ENCODE assay signal across 26 cellular contexts in genomic region chr17:788551-788950, GRCh38. TPM values are rescaled to one million over a fixed set of nuclear protein-coding genes. Genes with fewer than 3 reads are reported as not detected.
A peak's percentile ranks its signal among the peaks of the same experiment; 100 is the strongest.
DNase-seq lines count a peak whose midpoint lies in the region; ATAC-seq, FAIRE-seq and TF ChIP-seq lines count a peak whose summit lies in the region.
"Had no signal": no experiment of that assay in that cellular context is flagged by ENCODE, and none has a peak within 500 bp of the region (broad histone marks: within the 10 kb centered on the region; RNA-seq: fewer than 3 reads in every experiment).

No MANE protein-coding gene starts in this region.

- H3K23ac ChIP-seq in H1 (ENCODE audit: insufficient read length) (no peak overlapping the region), H9 (ENCODE audit: insufficient read length, low read depth, low read length) (no peak overlapping the region)

- no peak overlapping the region for H3K4ac ChIP-seq in H1 (replicated peaks; ENCODE audit: insufficient read length, low read depth, low read length)
- H3K4ac ChIP-seq in H9 (ENCODE audit: low read depth, low read length) = no peak overlapping the region

- H3K4me1 Mint-ChIP-seq in H9 = peaks cover 3 to 15% of the 10 kb centered on the region in 2 experiments; a peak in 3 of 4 replicates

- ATAC-seq in HG03521 (IDR thresholded peaks at IDR 0.05; ENCODE audit: unreplicated experiment) = no peak
- ATAC-seq in GM21360 (IDR thresholded peaks at IDR 0.05; ENCODE audit: unreplicated experiment) = no peak
- ATAC-seq: A549, Right ventricle myocardium inferior had no signal

- H2AK5ac ChIP-seq in H1 (ENCODE audit: low read depth, low read length) (no peak overlapping the region), H9 (ENCODE audit: insufficient read length, low read length) (no peak overlapping the region)

- DNase-seq in RWPE1 (ENCODE audit: low spot score) (no peak), H1 (ENCODE audit: low read depth in 1 of 2, low spot score in 2 of 2) (no peak), keratinocyte (ENCODE audit: low read depth, low spot score) (no peak), spleen (peak; percentile 39), H9 (no peak), ascending aorta (ENCODE audit: low spot score in 2 of 2) (no peak)
- DNase-seq: DMS53, GDM1, KBM-7, MM.1S, NCI-H1092, NCI-H1436, NCI-H1930, NCI-H226, NCI-H510A treated with DMSO at 0.1 percent for 48 hours, NCI-H748 treated with DMSO at 0.1 percent for 48 hours, Peyer's patch had no signal

- no peaks in the 10 kb centered on the region; the same call in none of the 2 replicates for H3K79me1 ChIP-seq in H1 (ENCODE audit: low read depth, low read length)
- H3K79me1 ChIP-seq in H9 (ENCODE audit: insufficient read depth, low read depth, low read length, poor library complexity, severe bottlenecking) = peaks cover 4% of the 10 kb centered on the region

- H3K79me2 ChIP-seq in H1 (ENCODE audit: control insufficient read depth in 1 of 2, insufficient read depth in 2 of 2, low read length in 2 of 2) = peaks cover 0 to 21% of the 10 kb centered on the region in 2 experiments; a peak in 2 of 4 replicates
- H3K79me2 ChIP-seq in keratinocyte (ENCODE audit: control insufficient read depth, insufficient read depth, low read length) = peaks cover 28% of the 10 kb centered on the region
- H3K79me2 ChIP-seq in H9 (ENCODE audit: insufficient read depth, low read length) = peaks cover 3% of the 10 kb centered on the region; the same call in 1 of the 2 replicates

- H4K91ac ChIP-seq in H1 (replicated peaks; ENCODE audit: insufficient read length, low read length) = no peak overlapping the region
- H4K91ac ChIP-seq in H9 (ENCODE audit: insufficient read length, low read depth, low read length) = no peak overlapping the region

- FAIRE-seq in H1 (lab: Jason Lieb, UNC) (no peak), keratinocyte (lab: Jason Lieb, UNC) (no peak)
- FAIRE-seq: D721Med, GM18507 had no signal

- no peak for TF ChIP-seq RAD21 in H1 (IDR thresholded peaks at IDR 0.05 in 1 of 2, conservative IDR thresholded peaks at IDR 0.05 in 1 of 2; ENCODE audit: low read depth in 2 of 2, low read length in 2 of 2)

- H3K18ac ChIP-seq in H1 (ENCODE audit: extremely low read depth, low read length) = no peak overlapping the region
- H3K18ac ChIP-seq in H9 (ENCODE audit: insufficient read length, low read depth, low read length) = no peak overlapping the region

- peak overlapping the region; percentile 98 for H3K27ac ChIP-seq in RWPE1
- H3K27ac ChIP-seq in H1 (ENCODE audit: low read depth, low read length) = no peak overlapping the region
- H3K27ac ChIP-seq in keratinocyte (ENCODE audit: control insufficient read depth, insufficient read depth, low read length) = peak overlapping the region; percentile 92
- no peak overlapping the region for H3K27ac ChIP-seq in spleen
- no peak overlapping the region for H3K27ac ChIP-seq in H9 (ENCODE audit: insufficient read length, low read depth, low read length)
- H3K27ac ChIP-seq in ascending aorta = no peak overlapping the region
- H3K27ac ChIP-seq: A549, Peyer's patch, SJSA1 had no signal

- H3K23me2 ChIP-seq in H1 (ENCODE audit: low read depth, low read length) (no peaks in the 10 kb centered on the region), H9 (ENCODE audit: insufficient read length, low read depth, low read length, poor library complexity, severe bottlenecking) (no peaks in the 10 kb centered on the region)

- no peak for TF ChIP-seq POLR2A in H1 (IDR thresholded peaks at IDR 0.05; ENCODE audit: control extremely low read depth in 1 of 2, low read depth in 2 of 2, low read length in 2 of 2)
- no peak for TF ChIP-seq POLR2A in spleen (IDR thresholded peaks at IDR 0.05)

- H3K4me2 ChIP-seq in H1 (ENCODE audit: insufficient read depth in 1 of 2, low read depth in 2 of 2, low read length in 2 of 2) (no peak overlapping the region), keratinocyte (ENCODE audit: control insufficient read depth, extremely low read depth, insufficient read depth, low read depth, low read length) (peak overlapping the region; percentile 86), H9 (ENCODE audit: insufficient read depth, insufficient read length, low read length) (no peak overlapping the region)
- H3K4me2 ChIP-seq: A549 had no signal

- TF ChIP-seq EP300 in H1 (IDR thresholded peaks at IDR 0.05; ENCODE audit: borderline replicate concordance in 1 of 2, low read depth in 2 of 2, low read length in 2 of 2) = no peak

- no peak for TF ChIP-seq CTCF in RWPE1 (conservative IDR thresholded peaks at IDR 0.05; ENCODE audit: low read depth)
- no peak for TF ChIP-seq CTCF in H1 (IDR thresholded peaks at IDR 0.05; ENCODE audit: control extremely low read depth in 1 of 3, insufficient read depth in 1 of 3, low read depth in 1 of 3, low read length in 3 of 3)
- TF ChIP-seq CTCF in keratinocyte (optimal IDR thresholded peaks at IDR 0.05 in 1 of 3, IDR thresholded peaks at IDR 0.05 in 1 of 3, conservative IDR thresholded peaks at IDR 0.05 in 1 of 3; ENCODE audit: extremely low read depth in 1 of 3, insufficient read depth in 2 of 3, low read length in 3 of 3) = no peak
- no peak for TF ChIP-seq CTCF in spleen (IDR thresholded peaks at IDR 0.05 in 8 of 11, conservative IDR thresholded peaks at IDR 0.05 in 3 of 11)
- TF ChIP-seq CTCF in H9 (conservative IDR thresholded peaks at IDR 0.05) = no peak
- TF ChIP-seq CTCF in ascending aorta (IDR thresholded peaks at IDR 0.05) = no peak

- H3K4me1 ChIP-seq in H1 (replicated peaks in 1 of 4; ENCODE audit: control insufficient read depth in 3 of 4, insufficient read depth in 4 of 4, low read length in 3 of 4) = peaks cover 0 to 8% (median 3%) of the 10 kb centered on the region in 4 experiments; a peak in 4 of 7 replicates
- peaks cover 43% of the 10 kb centered on the region for H3K4me1 ChIP-seq in keratinocyte (ENCODE audit: control insufficient read depth, extremely low read depth, insufficient read depth, low read length)
- peaks cover 4 to 31% (median 13%) of the 10 kb centered on the region in 6 donors for H3K4me1 ChIP-seq in spleen
- H3K4me1 ChIP-seq in H9 (ENCODE audit: insufficient read depth, low read length) = no peaks in the 10 kb centered on the region
- H3K4me1 ChIP-seq in ascending aorta = peaks cover 0 to 3% of the 10 kb centered on the region in 2 donors
- H3K4me1 ChIP-seq: SJSA1 had no signal

- H4K5ac ChIP-seq in H1 (ENCODE audit: insufficient read length, low read depth, low read length) = no peak overlapping the region
- no peak overlapping the region for H4K5ac ChIP-seq in H9 (ENCODE audit: insufficient read length, low read depth, low read length)

- H3K56ac ChIP-seq in H1 (replicated peaks; ENCODE audit: insufficient read length, low read depth, low read length) (no peak overlapping the region), H9 (ENCODE audit: insufficient read length, low read depth, low read length) (no peak overlapping the region)

- H4K20me1 ChIP-seq in H1 (replicated peaks in 1 of 2; ENCODE audit: control insufficient read depth in 1 of 2, insufficient read depth in 2 of 2, low read length in 2 of 2) = peaks cover 5 to 9% of the 10 kb centered on the region in 2 experiments
- no peaks in the 10 kb centered on the region for H4K20me1 ChIP-seq in keratinocyte (ENCODE audit: control insufficient read depth, extremely low read depth, insufficient read depth, low read length)
- no peaks in the 10 kb centered on the region for H4K20me1 ChIP-seq in H9 (ENCODE audit: control insufficient read depth, insufficient read depth, insufficient read length)

- H2BK15ac ChIP-seq in H1 (ENCODE audit: low read length) (no peak overlapping the region), H9 (ENCODE audit: low read depth, low read length) (no peak overlapping the region)

- no peaks in the 10 kb centered on the region for H3K9me3 Mint-ChIP-seq in H9

- H3T11ph ChIP-seq in H9 (ENCODE audit: low read length) = no peak overlapping the region

- POLR2A ChIA-PET in RWPE1 (lab: Yijun Ruan, JAX; ENCODE audit: low non-redundant PET) = no interaction called here
- POLR2A ChIA-PET in H1 (lab: Charles Lee; ENCODE audit: partially characterized antibody) = interaction anchor here (1.0 to 1.8 kb wide), 4 partner anchors 8 to 208 kb away, joined by 3 to 8 read pairs (median 4); no protein-coding TSS in a partner anchor

- H3K9me3 ChIP-seq in H1 (ENCODE audit: insufficient read depth in 2 of 2, low read depth in 1 of 2, low read length in 1 of 2) = no peaks in the 10 kb centered on the region
- H3K9me3 ChIP-seq in keratinocyte (ENCODE audit: control insufficient read depth, low read depth, low read length) = no peaks in the 10 kb centered on the region
- no peaks in the 10 kb centered on the region for H3K9me3 ChIP-seq in spleen
- no peaks in the 10 kb centered on the region for H3K9me3 ChIP-seq in H9 (ENCODE audit: control insufficient read depth, low read depth, low read length)
- no peaks in the 10 kb centered on the region for H3K9me3 ChIP-seq in ascending aorta
- H3K9me3 ChIP-seq: A549, Peyer's patch, SJSA1 had no signal

- H3K27me3 ChIP-seq in H1 (replicated peaks in 1 of 4; ENCODE audit: control insufficient read depth in 3 of 4, extremely low read depth in 1 of 4, insufficient read depth in 3 of 4, low read length in 3 of 4) (no peaks in the 10 kb centered on the region), keratinocyte (ENCODE audit: control insufficient read depth, extremely low read depth, insufficient read depth, low read length) (no peaks in the 10 kb centered on the region), spleen (replicated peaks in 1 of 7) (no peaks in the 10 kb centered on the region), H9 (ENCODE audit: insufficient read depth, low read length) (no peaks in the 10 kb centered on the region), ascending aorta (no peaks in the 10 kb centered on the region)
- H3K27me3 ChIP-seq: Peyer's patch, SJSA1 had no signal

- H2BK5ac ChIP-seq in H1 (ENCODE audit: low read depth, low read length) = no peak overlapping the region
- no peak overlapping the region for H2BK5ac ChIP-seq in H9 (ENCODE audit: insufficient read length, low read length)

- peaks cover 22 to 64% (median 61%) of the 10 kb centered on the region in 3 experiments; a peak in 6 of 7 replicates for H3K36me3 Mint-ChIP-seq in H9 (ENCODE audit: insufficient read depth in 1 of 3, low read depth in 3 of 3)

- H2BK20ac ChIP-seq in H1 (ENCODE audit: low read length) = no peak overlapping the region
- no peak overlapping the region for H2BK20ac ChIP-seq in H9 (ENCODE audit: low read depth, low read length, poor library complexity, severe bottlenecking)

- CTCF ChIA-PET in RWPE1 (lab: Yijun Ruan, JAX) (interaction anchor here (0.9 to 1.1 kb wide), 2 partner anchors 192 to 208 kb away, joined by 4 to 8 read pairs; partner anchors contain the start of gene TIMM22), H1 (lab: Charles Lee; ENCODE audit: partially characterized antibody) (interaction anchor here (0.9 to 17.5 kb wide), 5 partner anchors 11 to 210 kb away, joined by 3 to 258 read pairs (median 4); partner anchors contain the start of genes NXN and TIMM22)

- H4K8ac ChIP-seq in H1 (ENCODE audit: extremely low read depth, insufficient read depth, low read length) (no peak overlapping the region), H9 (replicated peaks; ENCODE audit: insufficient read length, low read depth, low read length) (no peak overlapping the region)

- H3K4me3 Mint-ChIP-seq in H9 = no peak overlapping the region
- H3K4me3 Mint-ChIP-seq: B cell, CD14-positive monocyte had no signal

- H3K4me3 ChIP-seq in H1 (ENCODE audit: extremely low read depth in 1 of 4, insufficient read depth in 2 of 4, low read depth in 3 of 4, low read length in 4 of 4) (no peak overlapping the region), keratinocyte (ENCODE audit: control insufficient read depth in 2 of 3, extremely low read depth in 1 of 3, insufficient read depth in 2 of 3, low read depth in 1 of 3, low read length in 3 of 3) (no peak overlapping the region), spleen (no peak overlapping the region), ascending aorta (no peak overlapping the region)
- H3K4me3 ChIP-seq: A549, Peyer's patch, SJSA1 had no signal

- WGBS in H1 (ENCODE audit: extremely low coverage in 1 of 2, insufficient coverage in 1 of 2, insufficient read length in 1 of 2, insufficient replicate concordance in 2 of 2, low coverage in 1 of 2, low lambda C conversion rate in 2 of 2, missing lambda C conversion rate in 1 of 2), 2 experiments = 84% methylated on average over 4 of the region's 4 CpGs; no CpG with 5 or more reads in 1 of the 2 experiments
- WGBS in spleen, 5 donors = 89 to 100% (median 93%) methylated on average over 2 to 4 of the region's 4 CpGs
- WGBS in H9 (ENCODE audit: extremely low coverage, insufficient read length, low lambda C conversion rate) = no CpG with 5 or more reads among the region's 4 CpGs

- H3K27me3 Mint-ChIP-seq in H9 (ENCODE audit: low read depth) = no peaks in the 10 kb centered on the region; the same call in 1 of the 2 replicates
- H3K27me3 Mint-ChIP-seq: B cell had no signal

- intact Hi-C loops in spleen (cut with DNase I; ENCODE audit: low total_unique reads) (no loop called here), ascending aorta (cut with DNase I) (no loop called here)

- H3K27ac Mint-ChIP-seq in H9 = no peak overlapping the region
- H3K27ac Mint-ChIP-seq: B cell had no signal

- dilution Hi-C loops in keratinocyte (cut with MboI; ENCODE audit: extremely low pct_ligation_motif_present, low sequenced_read_pairs) = loop anchor here (25.0 kb wide), 1 partner anchor 199 kb away; the partner anchor contains the start of genes NXN and TIMM22

- H3K14ac ChIP-seq in H1 (ENCODE audit: insufficient read length) (no peak overlapping the region), H9 (ENCODE audit: insufficient read depth, low read length) (no peak overlapping the region)

- no peak overlapping the region for H2BK120ac ChIP-seq in H1 (replicated peaks; ENCODE audit: low read depth, low read length)
- H2BK120ac ChIP-seq in H9 (ENCODE audit: low read depth, low read length, poor library complexity, severe bottlenecking) = no peak overlapping the region

- H3K36me3 ChIP-seq in H1 (ENCODE audit: control insufficient read depth in 2 of 4, insufficient read depth in 4 of 4, low read length in 3 of 4) = peaks cover 4 to 30% (median 15%) of the 10 kb centered on the region in 4 experiments; a peak in 7 of 8 replicates
- peaks cover 5 to 22% of the 10 kb centered on the region in 2 experiments for H3K36me3 ChIP-seq in keratinocyte (ENCODE audit: control insufficient read depth in 2 of 2, extremely low read depth in 1 of 2, insufficient read depth in 2 of 2, low read length in 2 of 2)
- peaks cover 0 to 93% (median 51%) of the 10 kb centered on the region in 6 donors for H3K36me3 ChIP-seq in spleen
- peaks cover 14 to 31% of the 10 kb centered on the region in 2 donors for H3K36me3 ChIP-seq in ascending aorta

- H3K9me1 ChIP-seq in keratinocyte (ENCODE audit: control insufficient read depth, extremely low read depth, insufficient read depth, low read length) = no peaks in the 10 kb centered on the region

- H2AFZ ChIP-seq in H1 (ENCODE audit: low read length) (no peak overlapping the region), keratinocyte (ENCODE audit: control insufficient read depth, low read length) (no peak overlapping the region), H9 (ENCODE audit: low read length) (no peak overlapping the region)

- H3K9ac ChIP-seq in H1 (replicated peaks in 1 of 4; ENCODE audit: extremely low read depth in 1 of 4, low read depth in 3 of 4, low read length in 3 of 4) = no peak overlapping the region
- no peak overlapping the region for H3K9ac ChIP-seq in keratinocyte (ENCODE audit: control insufficient read depth, extremely low read depth, insufficient read depth, low read length)
- H3K9ac ChIP-seq in H9 (ENCODE audit: extremely low read depth, insufficient read length, low read length) = no peak overlapping the region

- H2BK12ac ChIP-seq in H1 (ENCODE audit: low read depth, low read length) = no peak overlapping the region
- no peak overlapping the region for H2BK12ac ChIP-seq in H9 (ENCODE audit: insufficient read length, low read depth, low read length)

RNA-seq across cellular contexts. Expression of gene MRM3, which starts 6.4 kb away (rescaled TPM):
- 20.8 and 22.3 TPM in 2 replicates for total RNA-seq in H1 (2021; fragmentation: NEBNext Ultra II Directional; extraction: Animal tissue kit (Norgen Biotek cat#: 25700))
- 10.1 and 10.7 TPM in 2 replicates for polyA plus RNA-seq in H1 (2011; rRNA removed)
- 19.0 TPM for polyA plus RNA-seq in H1 (2011; cell fraction: cytosol; rRNA removed)
- 10.9 TPM for polyA plus RNA-seq in H1 (2011; cell fraction: nucleus; rRNA removed)
- polyA plus RNA-seq in H1 (2012, experiment 1 of 2) = 15.8 to 20.2 TPM (median 16.4 TPM) in 4 replicates
- polyA plus RNA-seq in H1 (2012, experiment 2 of 2) = 14.2 TPM
- polyA plus RNA-seq in H1 (2013, experiment 1 of 2) = 12.4 TPM
- polyA plus RNA-seq in H1 (2013, experiment 2 of 2) = 12.6 TPM
- 11.5 and 14.0 TPM in 2 replicates for polyA minus RNA-seq in H1 (2011; rRNA and poly(A)+ RNA removed)
- 14.1 TPM for polyA minus RNA-seq in H1 (2011; cell fraction: cytosol; rRNA and poly(A)+ RNA removed)
- polyA minus RNA-seq in H1 (2011; cell fraction: nucleus; rRNA and poly(A)+ RNA removed) = 35.0 TPM
- 10.9 to 15.5 TPM (median 11.5 TPM) in 3 replicates for polyA plus RNA-seq in keratinocyte
- polyA plus RNA-seq in keratinocyte (2011; ENCODE audit: low read depth) = 8.8 TPM
- polyA plus RNA-seq in keratinocyte (2011; cell fraction: cytosol; rRNA removed) = 7.2 and 8.9 TPM in 2 replicates
- 8.3 and 8.8 TPM in 2 replicates for polyA plus RNA-seq in keratinocyte (2011; cell fraction: nucleus; rRNA removed)
- polyA plus RNA-seq in keratinocyte (2012; ENCODE audit: low replicate concordance) = 12.9 and 13.8 TPM in 2 replicates
- 3.3 to 8.7 TPM (median 5.5 TPM) in 3 replicates for polyA minus RNA-seq in keratinocyte
- polyA minus RNA-seq in keratinocyte (2011; cell fraction: cytosol; rRNA and poly(A)+ RNA removed) = 6.9 TPM
- 6.1 and 6.4 TPM in 2 replicates for polyA minus RNA-seq in keratinocyte (2011; cell fraction: nucleus; rRNA and poly(A)+ RNA removed)
- total RNA-seq in spleen = 10 to 100 TPM; 14.0 to 23.1 (median 17.5) TPM
- 10 to 100 TPM; 13.5 to 16.9 (median 15.1) TPM for polyA plus RNA-seq in spleen
- 24.3 and 25.3 TPM in 2 replicates for total RNA-seq in H9 (2021)
- total RNA-seq in ascending aorta = 17.0 TPM

RNA-seq across cellular contexts. Expression of gene GLOD4, which starts 6.5 kb away (rescaled TPM):
- 81.3 and 85.3 TPM in 2 replicates for total RNA-seq in H1 (2021; fragmentation: NEBNext Ultra II Directional; extraction: Animal tissue kit (Norgen Biotek cat#: 25700))
- polyA plus RNA-seq in H1 (2011; rRNA removed) (24.5 and 36.8 TPM in 2 replicates), keratinocyte (47.1 to 71.9 TPM (median 62.8 TPM) in 3 replicates), spleen (10 to 100 TPM; 41.9 to 54.6 (median 43.3) TPM)
- 55.4 TPM for polyA plus RNA-seq in H1 (2011; cell fraction: cytosol; rRNA removed)
- polyA plus RNA-seq in H1 (2011; cell fraction: nucleus; rRNA removed) = 12.7 TPM
- 87.7 to 101 TPM (median 89.9 TPM) in 4 replicates for polyA plus RNA-seq in H1 (2012, experiment 1 of 2)
- polyA plus RNA-seq in H1 (2012, experiment 2 of 2) = 44.3 TPM
- 38.2 TPM for polyA plus RNA-seq in H1 (2013, experiment 1 of 2)
- polyA plus RNA-seq in H1 (2013, experiment 2 of 2) = 38.0 TPM
- 23.8 and 24.3 TPM in 2 replicates for polyA minus RNA-seq in H1 (2011; rRNA and poly(A)+ RNA removed)
- polyA minus RNA-seq in H1 (2011; cell fraction: cytosol; rRNA and poly(A)+ RNA removed) = 19.1 TPM
- 15.5 TPM for polyA minus RNA-seq in H1 (2011; cell fraction: nucleus; rRNA and poly(A)+ RNA removed)
- 117 TPM for polyA plus RNA-seq in keratinocyte (2011; ENCODE audit: low read depth)
- polyA plus RNA-seq in keratinocyte (2011; cell fraction: cytosol; rRNA removed) = 48.9 and 63.3 TPM in 2 replicates
- polyA plus RNA-seq in keratinocyte (2011; cell fraction: nucleus; rRNA removed) = 89.0 and 91.2 TPM in 2 replicates
- 63.4 and 74.8 TPM in 2 replicates for polyA plus RNA-seq in keratinocyte (2012; ENCODE audit: low replicate concordance)
- polyA minus RNA-seq in keratinocyte = 5.8 to 50.7 TPM (median 17.0 TPM) in 3 replicates
- polyA minus RNA-seq in keratinocyte (2011; cell fraction: cytosol; rRNA and poly(A)+ RNA removed) = 15.5 TPM
- polyA minus RNA-seq in keratinocyte (2011; cell fraction: nucleus; rRNA and poly(A)+ RNA removed) = 13.0 and 25.7 TPM in 2 replicates
- total RNA-seq in spleen (10 to 100 TPM; 38.6 to 69.7 (median 54.4) TPM), H9 (2021) (99.8 and 106 TPM in 2 replicates), ascending aorta (148 TPM)

RNA-seq across cellular contexts. Expression of gene GEMIN4, which starts 36.5 kb away (rescaled TPM):
- 51.9 and 55.9 TPM in 2 replicates for total RNA-seq in H1 (2021; fragmentation: NEBNext Ultra II Directional; extraction: Animal tissue kit (Norgen Biotek cat#: 25700))
- polyA plus RNA-seq in H1 (2011; rRNA removed) = 32.1 and 57.6 TPM in 2 replicates
- polyA plus RNA-seq in H1 (2011; cell fraction: cytosol; rRNA removed) = 30.3 TPM
- 65.0 TPM for polyA plus RNA-seq in H1 (2011; cell fraction: nucleus; rRNA removed)
- 29.7 to 37.7 TPM (median 36.6 TPM) in 4 replicates for polyA plus RNA-seq in H1 (2012, experiment 1 of 2)
- 42.0 TPM for polyA plus RNA-seq in H1 (2012, experiment 2 of 2)
- polyA plus RNA-seq in H1 (2013, experiment 1 of 2) = 25.0 TPM
- 22.9 TPM for polyA plus RNA-seq in H1 (2013, experiment 2 of 2)
- polyA minus RNA-seq in H1 (2011; rRNA and poly(A)+ RNA removed) = 57.7 and 63.3 TPM in 2 replicates
- polyA minus RNA-seq in H1 (2011; cell fraction: cytosol; rRNA and poly(A)+ RNA removed) = 21.7 TPM
- 31.7 TPM for polyA minus RNA-seq in H1 (2011; cell fraction: nucleus; rRNA and poly(A)+ RNA removed)
- 29.5 to 34.2 TPM (median 30.2 TPM) in 3 replicates for polyA plus RNA-seq in keratinocyte
- polyA plus RNA-seq in keratinocyte (2011; ENCODE audit: low read depth) = 8.8 TPM
- 18.4 and 23.9 TPM in 2 replicates for polyA plus RNA-seq in keratinocyte (2011; cell fraction: cytosol; rRNA removed)
- polyA plus RNA-seq in keratinocyte (2011; cell fraction: nucleus; rRNA removed) = 29.3 and 45.9 TPM in 2 replicates
- 16.2 and 29.7 TPM in 2 replicates for polyA plus RNA-seq in keratinocyte (2012; ENCODE audit: low replicate concordance)
- polyA minus RNA-seq in keratinocyte = 35.9 to 107 TPM (median 40.7 TPM) in 3 replicates
- 26.7 TPM for polyA minus RNA-seq in keratinocyte (2011; cell fraction: cytosol; rRNA and poly(A)+ RNA removed)
- 26.0 and 32.7 TPM in 2 replicates for polyA minus RNA-seq in keratinocyte (2011; cell fraction: nucleus; rRNA and poly(A)+ RNA removed)
- total RNA-seq in spleen = 10 to 100 TPM; 17.3 to 24.9 (median 19.9) TPM
- 10 to 100 TPM in 1 of 3 donors, 1 to 10 TPM in 2; 5.7 to 11.4 (median 8.9) TPM for polyA plus RNA-seq in spleen
- total RNA-seq in H9 (2021) = 54.7 and 56.8 TPM in 2 replicates
- total RNA-seq in ascending aorta = 11.2 TPM

RNA-seq across cellular contexts. Expression of gene TLCD3A, which starts 56.2 kb away (rescaled TPM):
- total RNA-seq in H1 (2021; fragmentation: NEBNext Ultra II Directional; extraction: Animal tissue kit (Norgen Biotek cat#: 25700)) = 23.8 and 26.1 TPM in 2 replicates
- polyA plus RNA-seq in H1 (2011; rRNA removed) (42.4 and 48.8 TPM in 2 replicates), keratinocyte (34.1 to 44.3 TPM (median 41.1 TPM) in 3 replicates), spleen (1 to 10 TPM in 2 of 3 donors, under 1 TPM in 1; 0.96 to 1.6 (median 1.2) TPM)
- polyA plus RNA-seq in H1 (2011; cell fraction: cytosol; rRNA removed) = 34.0 TPM
- polyA plus RNA-seq in H1 (2011; cell fraction: nucleus; rRNA removed) = 33.8 TPM
- 19.9 to 30.4 TPM (median 26.5 TPM) in 4 replicates for polyA plus RNA-seq in H1 (2012, experiment 1 of 2)
- polyA plus RNA-seq in H1 (2012, experiment 2 of 2) = 20.9 TPM
- 27.1 TPM for polyA plus RNA-seq in H1 (2013, experiment 1 of 2)
- polyA plus RNA-seq in H1 (2013, experiment 2 of 2) = 28.5 TPM
- polyA minus RNA-seq in H1 (2011; rRNA and poly(A)+ RNA removed) = 53.3 and 64.9 TPM in 2 replicates
- polyA minus RNA-seq in H1 (2011; cell fraction: cytosol; rRNA and poly(A)+ RNA removed) = 14.7 TPM
- 31.5 TPM for polyA minus RNA-seq in H1 (2011; cell fraction: nucleus; rRNA and poly(A)+ RNA removed)
- polyA plus RNA-seq in keratinocyte (2011; ENCODE audit: low read depth) = 10.9 TPM
- 34.1 and 36.9 TPM in 2 replicates for polyA plus RNA-seq in keratinocyte (2011; cell fraction: cytosol; rRNA removed)
- polyA plus RNA-seq in keratinocyte (2011; cell fraction: nucleus; rRNA removed) = 39.3 and 44.7 TPM in 2 replicates
- polyA plus RNA-seq in keratinocyte (2012; ENCODE audit: low replicate concordance) = 25.2 and 45.1 TPM in 2 replicates
- 47.0 to 93.3 TPM (median 50.5 TPM) in 3 replicates for polyA minus RNA-seq in keratinocyte
- polyA minus RNA-seq in keratinocyte (2011; cell fraction: cytosol; rRNA and poly(A)+ RNA removed) = 43.4 TPM
- polyA minus RNA-seq in keratinocyte (2011; cell fraction: nucleus; rRNA and poly(A)+ RNA removed) = 20.7 and 34.0 TPM in 2 replicates
- total RNA-seq in spleen (1 to 10 TPM; 3.1 to 5.8 (median 4.5) TPM), H9 (2021) (27.3 and 29.6 TPM in 2 replicates), ascending aorta (21.9 TPM)

Comparison
In these comparisons a context has a peak if more than half of its experiments do, and no peak if none do; other contexts are left out.
1. H3K27ac ChIP-seq: peak in RWPE1 (single experiment) and keratinocyte (single experiment); none in H1 (single experiment), spleen (0 of 8), H9 (single experiment) and ascending aorta (0 of 2).